ENCODE assay signal across 16 cellular contexts in genomic region chr9:121771851-121772599, GRCh38.
DNase-seq lines count a peak whose midpoint lies in the region; ATAC-seq, FAIRE-seq and TF ChIP-seq lines count a peak whose summit lies in the region.
"Had no signal": no experiment of that assay in that cellular context is flagged by ENCODE, and none has a peak within 500 bp of the region (broad histone marks: within the 10 kb centered on the region; RNA-seq: fewer than 3 reads in every experiment).

No MANE protein-coding gene starts in this region.

- peak overlapping the region in 1 of 3 donors; percentile 43 for H3K27ac ChIP-seq in right lobe of liver
- H3K27ac ChIP-seq in HepG2 (ENCODE audit: extremely low read length, insufficient read depth, low read length): no peak overlapping the region
- no peak overlapping the region for H3K27ac ChIP-seq in right cardiac atrium (ENCODE audit: low read length)
- H3K27ac ChIP-seq in aorta (ENCODE audit: low read depth in 1 of 2, low read length in 2 of 2): peak overlapping the region; percentile 62 to 93
- H3K27ac ChIP-seq in hepatocyte: no peak overlapping the region
- no peak overlapping the region for H3K27ac ChIP-seq in effector memory CD4-positive, alpha-beta T cell (ENCODE audit: insufficient read depth, low read length, poor library complexity, severe bottlenecking)

- no peak overlapping the region for H3K4me3 Mint-ChIP-seq in progenitor cell of endocrine pancreas (ENCODE audit: low read depth)
- H3K4me3 Mint-ChIP-seq: activated T-cell treated with anti-CD3 and anti-CD28 coated beads, Interleukin-2, amount 50 U/mL, for 4 hours had no signal

- H3K27me3 Mint-ChIP-seq in progenitor cell of endocrine pancreas: no peaks in the 10 kb centered on the region

- FAIRE-seq in HepG2 (lab: Jason Lieb, UNC): no peak
- FAIRE-seq: keratinocyte had no signal

- H4K20me1 ChIP-seq in HepG2 (ENCODE audit: insufficient read depth, low read length) (no peaks in the 10 kb centered on the region), hepatocyte (ENCODE audit: insufficient read depth, poor library complexity, severe bottlenecking) (no peaks in the 10 kb centered on the region)

- peaks cover 0 to 27% (median 7%) of the 10 kb centered on the region in 4 donors for H3K4me1 ChIP-seq in right lobe of liver
- H3K4me1 ChIP-seq in HepG2 (ENCODE audit: insufficient read depth, low read length): no peaks in the 10 kb centered on the region
- H3K4me1 ChIP-seq in right cardiac atrium (ENCODE audit: control insufficient read depth, insufficient read depth, low read length): no peaks in the 10 kb centered on the region
- no peaks in the 10 kb centered on the region for H3K4me1 ChIP-seq in aorta (ENCODE audit: control insufficient read depth in 1 of 2, insufficient read depth in 2 of 2, low read length in 2 of 2)
- H3K4me1 ChIP-seq in hepatocyte (ENCODE audit: insufficient read depth): no peaks in the 10 kb centered on the region
- H3K4me1 ChIP-seq in effector memory CD4-positive, alpha-beta T cell (ENCODE audit: control insufficient read depth, insufficient read depth, low read length, poor library complexity, severe bottlenecking): no peaks in the 10 kb centered on the region
- H3K4me1 ChIP-seq: HAP-1 had no signal

- no peaks in the 10 kb centered on the region for H3K9me3 Mint-ChIP-seq in progenitor cell of endocrine pancreas (ENCODE audit: low read depth)
- H3K9me3 Mint-ChIP-seq: activated T-cell treated with anti-CD3 and anti-CD28 coated beads, Interleukin-2, amount 50 U/mL, for 4 hours had no signal

- no peak for TF ChIP-seq RAD21 in HepG2 (CRISPR knock-in tag; IDR thresholded peaks at IDR 0.05)

- CTCF ChIA-PET in HepG2 (lab: Yijun Ruan, JAX; ENCODE audit: low intra/inter-chr PET ratio, low total read pairs): no interaction called here

- peaks cover 18% of the 10 kb centered on the region for H3K36me3 Mint-ChIP-seq in progenitor cell of endocrine pancreas (ENCODE audit: insufficient read depth)

- H2AFZ ChIP-seq in HepG2 (ENCODE audit: low read length) (no peak overlapping the region), hepatocyte (no peak overlapping the region)

- POLR2A ChIA-PET in HepG2 (lab: Yijun Ruan, JAX): no interaction called here

- H3K4me3 ChIP-seq in right lobe of liver (peak overlapping the region in 1 of 3 donors; percentile 23), HepG2 (replicated peaks in 1 of 3; ENCODE audit: insufficient read depth in 1 of 3, low read depth in 2 of 3, low read length in 3 of 3) (no peak overlapping the region), right cardiac atrium (ENCODE audit: low read length) (no peak overlapping the region), aorta (ENCODE audit: low read length in 2 of 2) (no peak overlapping the region), hepatocyte (no peak overlapping the region)
- H3K4me3 ChIP-seq in effector memory CD4-positive, alpha-beta T cell (ENCODE audit: insufficient read depth, low read depth, low read length, poor library complexity, severe bottlenecking): no peak overlapping the region
- H3K4me3 ChIP-seq: HAP-1 had no signal

- no peaks in the 10 kb centered on the region for H3K9me2 ChIP-seq in hepatocyte (replicated peaks; ENCODE audit: insufficient read depth)

- BruUV-seq in HepG2 (replicated peaks; lab: Mats Ljungman, UMichigan): no TSS peak

- TF ChIP-seq CTCF in right lobe of liver (IDR thresholded peaks at IDR 0.05) (no peak), HepG2 (CRISPR knock-in tag; IDR thresholded peaks at IDR 0.05) (no peak), progenitor cell of endocrine pancreas (IDR thresholded peaks at IDR 0.05; ENCODE audit: unreplicated experiment) (no peak), hepatocyte (IDR thresholded peaks at IDR 0.05; ENCODE audit: poor library complexity) (no peak)

- intact Hi-C loops in right lobe of liver (cut with DNase I) (no loop called here), HepG2 (cut with micrococcal nuclease; ENCODE audit: unreplicated experiment) (no loop called here), right cardiac atrium (cut with DNase I) (loop anchor here in 1 of 4 donors (10.0 kb wide), 2 partner anchors 63 to 77 kb away; no protein-coding TSS in a partner anchor), aorta (cut with DNase I) (loop anchor here in 1 of 2 donors (5.0 kb wide), 2 partner anchors 35 to 75 kb away; no protein-coding TSS in a partner anchor)

- no peak overlapping the region for H3K9ac ChIP-seq in HepG2 (ENCODE audit: insufficient read depth, low read depth, low read length)

- H3K36me3 ChIP-seq in right lobe of liver (peaks cover 0 to 41% (median 18%) of the 10 kb centered on the region in 4 donors), HepG2 (replicated peaks in 1 of 2; ENCODE audit: control insufficient read depth in 1 of 2, insufficient read depth in 2 of 2, low read length in 2 of 2) (peaks cover 52 to 94% of the 10 kb centered on the region in 2 experiments), aorta (ENCODE audit: control insufficient read depth in 1 of 2, insufficient read depth in 2 of 2, low read length in 1 of 2) (peaks cover 0 to 11% of the 10 kb centered on the region in 2 donors), hepatocyte (replicated peaks; ENCODE audit: insufficient read depth, low read depth) (no peaks in the 10 kb centered on the region)
- H3K36me3 ChIP-seq in effector memory CD4-positive, alpha-beta T cell (ENCODE audit: control insufficient read depth, insufficient read depth, low read length): no peaks in the 10 kb centered on the region

- H3K79me2 ChIP-seq in HepG2 (ENCODE audit: insufficient read depth, low read length): no peaks in the 10 kb centered on the region
- no peaks in the 10 kb centered on the region for H3K79me2 ChIP-seq in hepatocyte

- H3K9me3 ChIP-seq in right lobe of liver (no peaks in the 10 kb centered on the region), HepG2 (ENCODE audit: low read length) (no peaks in the 10 kb centered on the region), right cardiac atrium (ENCODE audit: control insufficient read depth, low read length) (no peaks in the 10 kb centered on the region), aorta (ENCODE audit: control insufficient read depth, low read length) (no peaks in the 10 kb centered on the region), hepatocyte (ENCODE audit: low read depth) (no peaks in the 10 kb centered on the region)
- H3K9me3 ChIP-seq in effector memory CD4-positive, alpha-beta T cell (ENCODE audit: control insufficient read depth, low read length): no peaks in the 10 kb centered on the region
- H3K9me3 ChIP-seq: HAP-1 had no signal

- in situ Hi-C loops in HepG2 (cut with HindIII; ENCODE audit: extremely low pct_ligation_motif_present, low pct_unique_long_range_greater_than_20kb): no loop called here

- no peaks in the 10 kb centered on the region for H3K27me3 ChIP-seq in right lobe of liver
- H3K27me3 ChIP-seq in HepG2 (ENCODE audit: control insufficient read depth in 1 of 2, insufficient read depth in 2 of 2, low read length in 2 of 2): no peaks in the 10 kb centered on the region
- H3K27me3 ChIP-seq in right cardiac atrium (ENCODE audit: control insufficient read depth, insufficient read depth): no peaks in the 10 kb centered on the region
- H3K27me3 ChIP-seq in aorta (ENCODE audit: control insufficient read depth in 1 of 2, insufficient read depth in 2 of 2, low read length in 1 of 2): no peaks in the 10 kb centered on the region
- no peaks in the 10 kb centered on the region for H3K27me3 ChIP-seq in hepatocyte
- no peaks in the 10 kb centered on the region for H3K27me3 ChIP-seq in effector memory CD4-positive, alpha-beta T cell (replicated peaks; ENCODE audit: control insufficient read depth, insufficient read depth, low read length, poor library complexity, severe bottlenecking)

- ATAC-seq in right lobe of liver: no peak
- no peak for ATAC-seq in HepG2
- no peak for ATAC-seq in right cardiac atrium
- peak; percentile 13 for ATAC-seq in aorta (ENCODE audit: low FRiP score)
- no peak for ATAC-seq in HG03571 (IDR thresholded peaks at IDR 0.05; ENCODE audit: unreplicated experiment)
- ATAC-seq: activated T-cell treated with anti-CD3 and anti-CD28 coated beads, Interleukin-2, amount 50 U/mL, for 4 hours had no signal

- H3K27ac Mint-ChIP-seq in progenitor cell of endocrine pancreas: peak overlapping the region; percentile 24

- 88% methylated on average over 3 of the region's 16 CpGs for WGBS in right lobe of liver (ENCODE audit: insufficient coverage, low coverage, low lambda C conversion rate, missing lambda C conversion rate)
- over 99% methylated on average over 10 of the region's 16 CpGs for WGBS in HepG2 (ENCODE audit: low lambda C conversion rate)
- WGBS in right cardiac atrium: 88% methylated on average over 16 of the region's 16 CpGs
- WGBS in aorta, 2 donors: 53 to 54% methylated on average over 16 of the region's 16 CpGs
- WGBS in hepatocyte (ENCODE audit: low lambda C conversion rate, missing lambda C conversion rate): 94% methylated on average over 16 of the region's 16 CpGs

- TF ChIP-seq EP300 in HepG2 (IDR thresholded peaks at IDR 0.05; ENCODE audit: low read depth in 2 of 2, low read length in 2 of 2) (no peak), HepG2 (CRISPR knock-in tag; IDR thresholded peaks at IDR 0.05; ENCODE audit: borderline replicate concordance) (no peak)

- H3K4me2 ChIP-seq in HepG2 (ENCODE audit: low read depth, low read length): no peak overlapping the region
- no peak overlapping the region for H3K4me2 ChIP-seq in hepatocyte

- DNase-seq in right lobe of liver: peak in 2 of 3 donors; percentile 19 to 49
- no peak for DNase-seq in HepG2 (ENCODE audit: low spot score)
- DNase-seq in right cardiac atrium: peak in 2 of 3 donors; percentile 35 to 39
- DNase-seq in progenitor cell of endocrine pancreas (ENCODE audit: low spot score, unreplicated experiment): no peak
- peak; percentile 70 to 77 for DNase-seq in aorta
- DNase-seq in hepatocyte (ENCODE audit: low spot score): no peak
- DNase-seq in effector memory CD4-positive, alpha-beta T cell: no peak
- DNase-seq: activated T-cell treated with anti-CD3 and anti-CD28 coated beads, Interleukin-2, amount 50 U/mL, for 4 hours; NCI-H1930; NCI-H524; retina; stimulated activated CD4-positive, alpha-beta T cell treated with anti-CD3 and anti-CD28 coated beads, Interleukin-4, amount 100 ng/mL, for 24 hours; SW 1271 had no signal

- no peaks in the 10 kb centered on the region for H3K4me1 Mint-ChIP-seq in progenitor cell of endocrine pancreas (ENCODE audit: low read depth)

- TF ChIP-seq POLR2A in right lobe of liver (IDR thresholded peaks at IDR 0.05) (no peak), HepG2 (IDR thresholded peaks at IDR 0.05; ENCODE audit: insufficient read depth in 1 of 2, low read depth in 2 of 2, low read length in 2 of 2) (no peak)

Comparison
In these comparisons a context has a peak if more than half of its experiments do, and no peak if none do; other contexts are left out.
1. DNase-seq: peak in right lobe of liver (2 of 3), right cardiac atrium (2 of 3) and aorta (2 of 2); none in HepG2 (single experiment), progenitor cell of endocrine pancreas (single experiment), hepatocyte (single experiment) and effector memory CD4-positive, alpha-beta T cell (0 of 3).
2. H3K27ac ChIP-seq: peak in aorta (2 of 2); none in HepG2 (single experiment), right cardiac atrium (single experiment), hepatocyte (single experiment) and effector memory CD4-positive, alpha-beta T cell (single experiment).